9 cellular contexts compared by ENCODE assay signal in the genomic region with DNA sequence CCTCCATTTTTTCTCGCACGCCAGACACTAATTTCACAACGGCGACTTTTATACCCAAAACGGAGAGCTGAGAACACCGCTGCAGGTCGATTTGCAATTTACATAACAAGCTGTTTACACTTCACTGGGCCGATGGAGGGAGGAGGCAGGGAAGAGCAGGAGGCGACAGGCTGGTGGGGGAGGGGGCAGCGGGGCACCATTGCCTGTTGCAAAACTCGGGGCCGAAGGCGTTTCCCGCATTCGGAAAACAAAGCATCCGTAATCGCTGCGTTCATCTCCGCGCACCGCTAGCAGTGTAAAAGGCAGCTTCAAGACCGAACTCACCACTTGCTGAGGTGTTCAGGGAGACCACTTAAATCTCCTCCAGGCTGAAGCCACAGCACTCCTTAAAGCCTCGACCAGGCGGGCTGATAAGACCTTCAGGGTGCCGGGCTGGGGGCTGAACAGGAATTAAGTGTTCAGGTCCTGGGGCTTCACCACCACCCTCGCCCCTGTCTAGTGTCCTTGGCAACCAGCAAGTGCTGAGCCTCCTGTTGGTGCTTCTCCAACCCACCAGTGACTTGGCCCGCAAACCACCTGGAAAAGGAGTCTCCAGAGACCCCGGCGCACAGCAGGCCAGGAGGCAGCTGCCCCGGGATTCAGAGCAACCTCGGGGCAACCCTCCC. TPM values are rescaled to one million over a fixed set of nuclear protein-coding genes. Genes with fewer than 3 reads are reported as not detected.
DNase-seq lines count a peak whose midpoint lies in the region; ATAC-seq and TF ChIP-seq lines count a peak whose summit lies in the region.
"Had no signal": no experiment of that assay in that cellular context is flagged by ENCODE, and none has a peak within 500 bp of the region (broad histone marks: within the 10 kb centered on the region; RNA-seq: fewer than 3 reads in every experiment).

No MANE protein-coding gene starts in this region.

- peak overlapping the region; percentile 35 for H3K4me3 Mint-ChIP-seq in activated T-helper 17 cell treated with anti-CD3 and anti-CD28 coated beads, Interleukin-2, amount 50 U/mL, for 72 hours
- peak overlapping the region; percentile 71 for H3K4me3 Mint-ChIP-seq in memory B cell

- no peak overlapping the region for H3K27ac Mint-ChIP-seq in activated T-helper 17 cell treated with anti-CD3 and anti-CD28 coated beads, Interleukin-2, amount 50 U/mL, for 72 hours
- H3K27ac Mint-ChIP-seq in memory B cell, result peak overlapping the region; percentile 70

- in situ Hi-C loops in ACHN (cut with HindIII; ENCODE audit: low pct_ligation_motif_present, low pct_unique_long_range_greater_than_20kb, low sequenced_read_pairs), result no loop called here

- POLR2A ChIA-PET in HEK293T (lab: Yijun Ruan, JAX), result interaction anchor here (0.6 to 7.0 kb wide), 47 partner anchors 9 to 1022 kb away, joined by 3 to 144 read pairs (median 5); no protein-coding TSS in a partner anchor

- H3K36me3 Mint-ChIP-seq in activated T-helper 17 cell treated with anti-CD3 and anti-CD28 coated beads, Interleukin-2, amount 50 U/mL, for 72 hours (ENCODE audit: low read depth), result peaks cover 9% of the 10 kb centered on the region
- H3K36me3 Mint-ChIP-seq in memory B cell, result no peaks in the 10 kb centered on the region

- CTCF ChIA-PET in HEK293T (lab: Yijun Ruan, JAX), result interaction anchor here (0.9 to 1.5 kb wide), 4 partner anchors 79 to 202 kb away, joined by 3 to 7 read pairs (median 4); no protein-coding TSS in a partner anchor

- no peak for ATAC-seq in activated T-helper 17 cell treated with anti-CD3 and anti-CD28 coated beads, Interleukin-2, amount 50 U/mL, for 72 hours (replicated peaks)
- no peak for ATAC-seq in memory B cell (ENCODE audit: low read depth)
- ATAC-seq in HG02759 (IDR thresholded peaks at IDR 0.05; ENCODE audit: unreplicated experiment), result no peak

- peak; percentile 50 for DNase-seq in COLO668 (lab: John Stamatoyannopoulos, UW; ENCODE audit: unreplicated experiment)
- no peak for DNase-seq in HEK293T (ENCODE audit: extremely low spot score)
- DNase-seq in memory B cell (ENCODE audit: low spot score in 2 of 2), result peak; percentile 16 to 34
- DNase-seq in ACHN, result no peak
- DNase-seq in stimulated activated CD4-positive, alpha-beta T cell treated with anti-CD3 and anti-CD28 coated beads, Interleukin-2, amount 100 ng/mL, for 24 hours, result no peak
- no peak for DNase-seq in GM19240 (ENCODE audit: insufficient read length, low spot score)
- DNase-seq: T1000 had no signal

- H3K4me1 Mint-ChIP-seq in activated T-helper 17 cell treated with anti-CD3 and anti-CD28 coated beads, Interleukin-2, amount 50 U/mL, for 72 hours, result peaks cover 17% of the 10 kb centered on the region
- peaks cover 30% of the 10 kb centered on the region for H3K4me1 Mint-ChIP-seq in memory B cell

- H3K9me3 Mint-ChIP-seq in activated T-helper 17 cell treated with anti-CD3 and anti-CD28 coated beads, Interleukin-2, amount 50 U/mL, for 72 hours, result no peaks in the 10 kb centered on the region
- peaks cover 2% of the 10 kb centered on the region for H3K9me3 Mint-ChIP-seq in memory B cell

- peaks cover 58% of the 10 kb centered on the region for H3K27me3 Mint-ChIP-seq in activated T-helper 17 cell treated with anti-CD3 and anti-CD28 coated beads, Interleukin-2, amount 50 U/mL, for 72 hours
- peaks cover 36% of the 10 kb centered on the region for H3K27me3 Mint-ChIP-seq in memory B cell

TF ChIP-seq in HEK293T, 16 proteins besides CTCF, POLR2A, EP300 and RAD21:
- TF ChIP-seq CTBP1 (IDR thresholded peaks at IDR 0.05; ENCODE audit: borderline replicate concordance) (peak; percentile 86), L3MBTL2 (conservative IDR thresholded peaks at IDR 0.05) (peak; percentile 25; the same call in 1 of the 2 replicates), FOXA1 (IDR thresholded peaks at IDR 0.05) (no peak)
TF ChIP-seq in HEK293T: peak in this region for 2.

RNA-seq across cellular contexts. Expression of a gene that starts 2.0 kb away (rescaled TPM):
- total RNA-seq in activated T-helper 17 cell treated with anti-CD3 and anti-CD28 coated beads, Interleukin-2, amount 50 U/mL, for 72 hours, result not detected

Comparison
In these comparisons a context has a peak if more than half of its experiments do, and no peak if none do; other contexts are left out.
1. DNase-seq: peak in COLO668 (single experiment) and memory B cell (2 of 2); none in HEK293T (single experiment), ACHN (single experiment), stimulated activated CD4-positive, alpha-beta T cell treated with anti-CD3 and anti-CD28 coated beads, Interleukin-2, amount 100 ng/mL, for 24 hours (0 of 2) and GM19240 (single experiment).